ENCODE assay signal across 1 cellular context in genomic region chr13:72230131-72230530, GRCh38.
TF ChIP-seq lines count a peak whose summit lies in the region.

No MANE protein-coding gene starts in this region.

TF ChIP-seq in H1, 55 proteins besides CTCF, POLR2A, EP300 and RAD21 (continued from another document):
- no peak for TF ChIP-seq CHD7 (IDR thresholded peaks at IDR 0.05; ENCODE audit: insufficient replicate concordance, low read length)
- TF ChIP-seq EGR1 (IDR thresholded peaks at IDR 0.05; ENCODE audit: borderline replicate concordance, low read depth, low read length) = no peak
- no peak for TF ChIP-seq SIX5 (IDR thresholded peaks at IDR 0.05; ENCODE audit: low read depth, low read length)
